In the genomic region with DNA sequence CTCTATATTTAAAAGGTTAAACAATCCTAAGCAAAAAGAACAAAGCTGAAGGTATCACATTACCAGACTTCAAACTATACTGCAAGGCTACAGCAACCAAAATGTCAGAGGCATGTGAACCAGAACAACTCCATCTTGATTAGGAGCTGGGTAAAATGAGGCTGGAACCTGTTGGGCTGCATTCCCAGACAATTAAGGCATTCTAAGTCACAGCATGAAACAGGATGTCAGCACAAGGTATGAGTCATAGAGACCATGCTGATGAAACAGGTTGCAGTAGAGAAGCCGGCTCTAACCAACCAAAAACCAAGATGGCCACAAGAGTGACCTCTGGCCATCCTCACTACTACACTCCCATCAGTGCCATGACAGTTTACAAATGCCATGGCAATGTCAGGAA, we compare ENCODE assay signal across 14 cellular contexts.
DNase-seq lines count a peak whose midpoint lies in the region; ATAC-seq and TF ChIP-seq lines count a peak whose summit lies in the region.
"Had no signal": no experiment of that assay in that cellular context is flagged by ENCODE, and none has a peak within 500 bp of the region (broad histone marks: within the 10 kb centered on the region; RNA-seq: fewer than 3 reads in every experiment).

No MANE protein-coding gene starts in this region.

- no peaks in the 10 kb centered on the region for H3K36me3 ChIP-seq in ovary
- H3K36me3 ChIP-seq: heart right ventricle, Peyer's patch had no signal

- no peak overlapping the region for H3K27ac ChIP-seq in ovary
- H3K27ac ChIP-seq: heart right ventricle, Peyer's patch had no signal

- 82 to 100% (median 92%) methylated on average over 1 of the region's 1 CpG for WGBS in ovary, 3 donors

- intact Hi-C loops in ovary (cut with DNase I), result no loop called here

- no peak overlapping the region for H3K27ac Mint-ChIP-seq in stimulated activated naive B cell treated with anti-CD40 and anti-IgM and Interleukin-4, amounts not matched to agents 10 μg/mL and 1 μg/mL and 100 μg/mL, for 72 hours
- H3K27ac Mint-ChIP-seq: activated T-helper 2 cell treated with anti-CD3 and anti-CD28 coated beads, Interferon-gamma antibody, Interleukin-2, Interleukin-4, amounts not matched to agents 10 μg/mL and 5 μg/mL and 100 μg/mL, durations not matched to agents 14 hours and 24 hours and 36 hours had no signal

- H3K4me1 ChIP-seq in ovary (ENCODE audit: insufficient read depth), result no peaks in the 10 kb centered on the region
- H3K4me1 ChIP-seq: heart right ventricle, Peyer's patch had no signal

- no peak for TF ChIP-seq POLR2A in ovary (IDR thresholded peaks at IDR 0.05)

- H3K4me1 Mint-ChIP-seq in stimulated activated naive B cell treated with anti-CD40 and anti-IgM and Interleukin-4, amounts not matched to agents 10 μg/mL and 1 μg/mL and 100 μg/mL, for 72 hours, result no peaks in the 10 kb centered on the region

- H3K4me3 Mint-ChIP-seq in stimulated activated naive B cell treated with anti-CD40 and anti-IgM and Interleukin-4, amounts not matched to agents 10 μg/mL and 1 μg/mL and 100 μg/mL, for 72 hours, result no peak overlapping the region

- H3K9me3 ChIP-seq in ovary, result no peaks in the 10 kb centered on the region
- H3K9me3 ChIP-seq: heart right ventricle, Peyer's patch had no signal

- no peaks in the 10 kb centered on the region for H3K27me3 ChIP-seq in ovary
- H3K27me3 ChIP-seq: Peyer's patch had no signal

- TF ChIP-seq EP300 in ovary (IDR thresholded peaks at IDR 0.05), result no peak

- no peak overlapping the region for H3K4me3 ChIP-seq in ovary
- H3K4me3 ChIP-seq: heart right ventricle, Peyer's patch had no signal

- ATAC-seq in stimulated activated naive B cell treated with anti-CD40 and anti-IgM and Interleukin-4, amounts not matched to agents 10 μg/mL and 1 μg/mL and 100 μg/mL, for 72 hours (replicated peaks), result no peak
- ATAC-seq: heart right ventricle had no signal

- DNase-seq in EH (ENCODE audit: low read depth) (peak; percentile 14), LoVo (ENCODE audit: low spot score) (peak; percentile 54), astrocyte of the hippocampus (ENCODE audit: low read depth, low spot score) (peak; percentile 71), left kidney (ENCODE audit: low read depth, low spot score) (peak; percentile 31), ovary (no peak)
- no peak for DNase-seq in NK-92 treated with Interleukin-12 subunit alpha and Interleukin-12 subunit beta, amount 100 ng/mL, for 24 hours (lab: John Stamatoyannopoulos, UW)
- no peak for DNase-seq in stimulated activated naive B cell treated with anti-CD40 and anti-IgM and Interleukin-4, amounts not matched to agents 10 μg/mL and 1 μg/mL and 100 μg/mL, for 72 hours
- no peak for DNase-seq in stimulated activated naive CD4-positive, alpha-beta T cell (lab: John Stamatoyannopoulos, UW)
- DNase-seq: activated CD4-positive, CD25-positive, alpha-beta regulatory T cell treated with anti-CD3 and anti-CD28 coated beads, Interleukin-2, amount 50 U/mL, for 72 hours; cortex of kidney; heart right ventricle; NCI-H1092; Peyer's patch had no signal

- no peaks in the 10 kb centered on the region for H3K27me3 Mint-ChIP-seq in stimulated activated naive B cell treated with anti-CD40 and anti-IgM and Interleukin-4, amounts not matched to agents 10 μg/mL and 1 μg/mL and 100 μg/mL, for 72 hours

- H3K9me3 Mint-ChIP-seq in stimulated activated naive B cell treated with anti-CD40 and anti-IgM and Interleukin-4, amounts not matched to agents 10 μg/mL and 1 μg/mL and 100 μg/mL, for 72 hours, result peaks cover 0 to 3% of the 10 kb centered on the region in 2 donors
- H3K9me3 Mint-ChIP-seq: activated T-helper 2 cell treated with anti-CD3 and anti-CD28 coated beads, Interferon-gamma antibody, Interleukin-2, Interleukin-4, amounts not matched to agents 10 μg/mL and 5 μg/mL and 100 μg/mL, durations not matched to agents 14 hours and 24 hours and 36 hours had no signal

- no peaks in the 10 kb centered on the region for H3K36me3 Mint-ChIP-seq in stimulated activated naive B cell treated with anti-CD40 and anti-IgM and Interleukin-4, amounts not matched to agents 10 μg/mL and 1 μg/mL and 100 μg/mL, for 72 hours

- TF ChIP-seq CTCF in ovary (IDR thresholded peaks at IDR 0.05), result no peak

Comparison
In these comparisons a context has a peak if more than half of its experiments do, and no peak if none do; other contexts are left out.
1. DNase-seq: peak in EH (single experiment), LoVo (single experiment), astrocyte of the hippocampus (single experiment) and left kidney (single experiment); none in NK-92 treated with Interleukin-12 subunit alpha and Interleukin-12 subunit beta, amount 100 ng/mL, for 24 hours (single experiment), ovary (0 of 5), stimulated activated naive B cell treated with anti-CD40 and anti-IgM and Interleukin-4, amounts not matched to agents 10 μg/mL and 1 μg/mL and 100 μg/mL, for 72 hours (single experiment) and stimulated activated naive CD4-positive, alpha-beta T cell (0 of 6).